In genomic region chr1:116322752-116323405, GRCh38 we compare ENCODE assay signal across 32 cellular contexts. TPM values are rescaled to one million over a fixed set of nuclear protein-coding genes. Genes with fewer than 3 reads are reported as not detected.
DNase-seq lines count a peak whose midpoint lies in the region; ATAC-seq and TF ChIP-seq lines count a peak whose summit lies in the region.
"Had no signal": no experiment of that assay in that cellular context is flagged by ENCODE, and none has a peak within 500 bp of the region (broad histone marks: within the 10 kb centered on the region; RNA-seq: fewer than 3 reads in every experiment).

No MANE protein-coding gene starts in this region.

- ATAC-seq in body of pancreas (peak; percentile 64), mucosa of descending colon (peak; percentile 75)
- no peak for ATAC-seq in stimulated activated naive CD8-positive, alpha-beta T cell treated with anti-CD3 and anti-CD28 coated beads, Interleukin-15, amount 100 ng/mL, for 72 hours
- ATAC-seq: activated CD4-positive, CD25-positive, alpha-beta regulatory T cell treated with anti-CD3 and anti-CD28 coated beads, Interleukin-2, amount 50 U/mL, for 24 hours; left lung; psoas muscle; stimulated activated memory B cell treated with anti-CD40 and anti-IgM and Interleukin-4, amounts not matched to agents 10 μg/mL and 1 μg/mL and 100 μg/mL, for 72 hours had no signal

- POLR2A ChIA-PET in CD4-positive, alpha-beta memory T cell (lab: Charles Lee; ENCODE audit: partially characterized antibody) = interaction anchor here (0.8 to 3.8 kb wide), 3 partner anchors 21 to 52 kb away, joined by 3 to 29 read pairs (median 6); partner anchors contain the start of gene ATP1A1
- POLR2A ChIA-PET in HEK293 (lab: Yijun Ruan, JAX) = no interaction called here

- 23 to 24% methylated on average over 3 of the region's 3 CpGs for WGBS in body of pancreas, 2 donors

- H3K4me1 ChIP-seq in CD4-positive, alpha-beta memory T cell (ENCODE audit: insufficient read depth, low read length) = peaks cover 73% of the 10 kb centered on the region
- peaks cover 14% of the 10 kb centered on the region for H3K4me1 ChIP-seq in HEK293 (ENCODE audit: control insufficient read depth, insufficient read depth, low read length)
- peaks cover 77% of the 10 kb centered on the region for H3K4me1 ChIP-seq in body of pancreas
- H3K4me1 ChIP-seq in mucosa of descending colon (ENCODE audit: low read depth) = peaks cover 46% of the 10 kb centered on the region
- no peaks in the 10 kb centered on the region for H3K4me1 ChIP-seq in ascending aorta
- H3K4me1 ChIP-seq: left lung, psoas muscle, sigmoid colon had no signal

- H3K27me3 Mint-ChIP-seq in CD4-positive, alpha-beta memory T cell = no peaks in the 10 kb centered on the region
- no peaks in the 10 kb centered on the region for H3K27me3 Mint-ChIP-seq in stimulated activated naive CD8-positive, alpha-beta T cell treated with anti-CD3 and anti-CD28 coated beads, Interleukin-15, amount 100 ng/mL, for 72 hours
- H3K27me3 Mint-ChIP-seq: activated CD4-positive, alpha-beta memory T cell treated with anti-CD3 and anti-CD28 coated beads, Interleukin-2, amount 10 ng/mL, durations not matched to agents 7 days and 5 days; stimulated activated memory B cell treated with anti-CD40 and anti-IgM and Interleukin-4, amounts not matched to agents 10 μg/mL and 1 μg/mL and 100 μg/mL, for 72 hours had no signal

- H3K4me1 Mint-ChIP-seq in CD4-positive, alpha-beta memory T cell = peaks cover 51 to 77% (median 65%) of the 10 kb centered on the region in 4 donors
- H3K4me1 Mint-ChIP-seq in stimulated activated naive CD8-positive, alpha-beta T cell treated with anti-CD3 and anti-CD28 coated beads, Interleukin-15, amount 100 ng/mL, for 72 hours = peaks cover 56% of the 10 kb centered on the region

- peak overlapping the region in 4 of 8 donors; percentile 6 to 76 (median 74) for H3K4me3 Mint-ChIP-seq in CD4-positive, alpha-beta memory T cell
- no peak overlapping the region for H3K4me3 Mint-ChIP-seq in stimulated activated naive CD8-positive, alpha-beta T cell treated with anti-CD3 and anti-CD28 coated beads, Interleukin-15, amount 100 ng/mL, for 72 hours
- H3K4me3 Mint-ChIP-seq: activated CD4-positive, alpha-beta memory T cell treated with anti-CD3 and anti-CD28 coated beads, Interleukin-2, amount 10 ng/mL, durations not matched to agents 7 days and 5 days; CD14-positive monocyte; IgD-negative memory B cell; immature natural killer cell; stimulated activated memory B cell treated with anti-CD40 and anti-IgM and Interleukin-4, amounts not matched to agents 10 μg/mL and 1 μg/mL and 100 μg/mL, for 72 hours had no signal

- no peak for DNase-seq in CD4-positive, alpha-beta memory T cell
- DNase-seq in body of pancreas (peak in 1 of 4 donors; percentile 64), mucosa of descending colon (no peak), NCI-H187 treated with DMSO at 0.1 percent for 48 hours (lab: John Stamatoyannopoulos, UW) (no peak), ascending aorta (ENCODE audit: low spot score in 2 of 2) (no peak), SKM-1 (lab: John Stamatoyannopoulos, UW; ENCODE audit: unreplicated experiment) (no peak)
- DNase-seq in stimulated activated naive CD8-positive, alpha-beta T cell treated with anti-CD3 and anti-CD28 coated beads, Interleukin-15, amount 100 ng/mL, for 72 hours = no peak
- DNase-seq: activated CD4-positive, alpha-beta memory T cell treated with anti-CD3 and anti-CD28 coated beads, Interleukin-2, amount 10 ng/mL, durations not matched to agents 7 days and 5 days; activated effector memory CD4-positive, alpha-beta T cell treated with Interleukin-2 at 50 U/mL for 16 hours; activated T-cell treated with anti-CD3 and anti-CD28 coated beads for 4 hours; amniotic stem cell; DMS 273 treated with DMSO at 0.1 percent for 48 hours; hypothalamus; immature natural killer cell; left lung; mesendoderm; NCI-H1105; NCI-H1930; NCI-H526 treated with DMSO at 0.1 percent for 48 hours; Peyer's patch; psoas muscle; SHP77 treated with DMSO at 0.1 percent for 48 hours; sigmoid colon; stimulated activated CD4-positive, alpha-beta T cell treated with anti-CD3 and anti-CD28 coated beads, Interleukin-4, amount 100 ng/mL, for 4 hours; testis had no signal

- no peak for TF ChIP-seq POLR2A in body of pancreas (IDR thresholded peaks at IDR 0.05)

- H3K27me3 ChIP-seq in CD4-positive, alpha-beta memory T cell (ENCODE audit: insufficient read depth, low read length) = no peaks in the 10 kb centered on the region
- H3K27me3 ChIP-seq in body of pancreas (no peaks in the 10 kb centered on the region), ascending aorta (no peaks in the 10 kb centered on the region)
- H3K27me3 ChIP-seq: breast epithelium, left lung, Peyer's patch, sigmoid colon, testis had no signal

- H3K36me3 Mint-ChIP-seq in CD4-positive, alpha-beta memory T cell = no peaks in the 10 kb centered on the region
- H3K36me3 Mint-ChIP-seq: CD14-positive monocyte; IgD-negative memory B cell; stimulated activated memory B cell treated with anti-CD40 and anti-IgM and Interleukin-4, amounts not matched to agents 10 μg/mL and 1 μg/mL and 100 μg/mL, for 72 hours had no signal

- H3K9me3 ChIP-seq in CD4-positive, alpha-beta memory T cell (ENCODE audit: control insufficient read depth in 1 of 2, low read length in 2 of 2) = no peaks in the 10 kb centered on the region
- H3K9me3 ChIP-seq in HEK293 (ENCODE audit: control insufficient read depth, insufficient read depth, low read depth, low read length) (no peaks in the 10 kb centered on the region), body of pancreas (no peaks in the 10 kb centered on the region), mucosa of descending colon (no peaks in the 10 kb centered on the region), ascending aorta (no peaks in the 10 kb centered on the region)
- H3K9me3 ChIP-seq: breast epithelium, left lung, Peyer's patch, psoas muscle, sigmoid colon, testis had no signal

- CTCF ChIA-PET in CD4-positive, alpha-beta memory T cell (lab: Charles Lee; ENCODE audit: partially characterized antibody) = interaction anchor here (1.0 to 2.1 kb wide), 3 partner anchors 154 to 162 kb away, joined by 3 to 9 read pairs (median 3); no protein-coding TSS in a partner anchor
- CTCF ChIA-PET in HEK293 (lab: Yijun Ruan, JAX) = interaction anchor here (0.6 kb wide), 1 partner anchor 9 kb away, joined by 3 read pairs; no protein-coding TSS in a partner anchor

- H3K9me3 Mint-ChIP-seq in CD4-positive, alpha-beta memory T cell = no peaks in the 10 kb centered on the region
- H3K9me3 Mint-ChIP-seq in stimulated activated naive CD8-positive, alpha-beta T cell treated with anti-CD3 and anti-CD28 coated beads, Interleukin-15, amount 100 ng/mL, for 72 hours = no peaks in the 10 kb centered on the region
- H3K9me3 Mint-ChIP-seq: activated CD4-positive, alpha-beta memory T cell treated with anti-CD3 and anti-CD28 coated beads, Interleukin-2, amount 10 ng/mL, durations not matched to agents 7 days and 5 days; CD14-positive monocyte; IgD-negative memory B cell; immature natural killer cell; stimulated activated memory B cell treated with anti-CD40 and anti-IgM and Interleukin-4, amounts not matched to agents 10 μg/mL and 1 μg/mL and 100 μg/mL, for 72 hours had no signal

- intact Hi-C loops in CD4-positive, alpha-beta memory T cell (cut with micrococcal nuclease) = no loop called here
- intact Hi-C loops in body of pancreas (cut with DNase I) = no loop called here
- intact Hi-C loops in mucosa of descending colon (cut with DNase I, micrococcal nuclease) = loop anchor here in 1 of 2 donors (5.0 kb wide), 1 partner anchor 159 kb away; no protein-coding TSS in a partner anchor
- intact Hi-C loops in ascending aorta (cut with DNase I) = no loop called here

- no peak for TF ChIP-seq CTCF in HEK293 (tag by site-specific recombination; IDR thresholded peaks at IDR 0.05)
- TF ChIP-seq CTCF in body of pancreas (IDR thresholded peaks at IDR 0.05) = no peak
- TF ChIP-seq CTCF in mucosa of descending colon (IDR thresholded peaks at IDR 0.05) = no peak
- no peak for TF ChIP-seq CTCF in ascending aorta (IDR thresholded peaks at IDR 0.05)

- no peaks in the 10 kb centered on the region for H3K36me3 ChIP-seq in CD4-positive, alpha-beta memory T cell (ENCODE audit: insufficient read depth, low read length)
- H3K36me3 ChIP-seq in HEK293 (ENCODE audit: control insufficient read depth in 2 of 2, insufficient read depth in 1 of 2, low read length in 2 of 2) (no peaks in the 10 kb centered on the region), body of pancreas (replicated peaks in 1 of 2; ENCODE audit: insufficient read depth in 1 of 2, low read depth in 2 of 2) (no peaks in the 10 kb centered on the region), mucosa of descending colon (ENCODE audit: low read depth) (no peaks in the 10 kb centered on the region), ascending aorta (no peaks in the 10 kb centered on the region)
- H3K36me3 ChIP-seq: breast epithelium, left lung, Peyer's patch, sigmoid colon had no signal

- H3K27ac Mint-ChIP-seq in CD4-positive, alpha-beta memory T cell = peak overlapping the region; percentile 72 to 92 (median 86)
- no peak overlapping the region for H3K27ac Mint-ChIP-seq in stimulated activated naive CD8-positive, alpha-beta T cell treated with anti-CD3 and anti-CD28 coated beads, Interleukin-15, amount 100 ng/mL, for 72 hours
- H3K27ac Mint-ChIP-seq: activated CD4-positive, alpha-beta memory T cell treated with anti-CD3 and anti-CD28 coated beads, Interleukin-2, amount 10 ng/mL, durations not matched to agents 7 days and 5 days; CD14-positive monocyte; IgD-negative memory B cell; stimulated activated memory B cell treated with anti-CD40 and anti-IgM and Interleukin-4, amounts not matched to agents 10 μg/mL and 1 μg/mL and 100 μg/mL, for 72 hours had no signal

- H3K27ac ChIP-seq in CD4-positive, alpha-beta memory T cell (ENCODE audit: low read depth, low read length) = peak overlapping the region; percentile 24
- H3K27ac ChIP-seq in HEK293 (ENCODE audit: extremely low read depth, low read depth, low read length) = no peak overlapping the region
- peak overlapping the region; percentile 13 to 80 (median 71) for H3K27ac ChIP-seq in body of pancreas
- no peak overlapping the region for H3K27ac ChIP-seq in ascending aorta
- H3K27ac ChIP-seq: breast epithelium, coronary artery, left lung, psoas muscle, sigmoid colon, testis had no signal

- no peak overlapping the region for H3K4me3 ChIP-seq in CD4-positive, alpha-beta memory T cell (ENCODE audit: low read length in 2 of 2)
- H3K4me3 ChIP-seq in HEK293 (ENCODE audit: low read depth, low read length) (no peak overlapping the region), body of pancreas (no peak overlapping the region), mucosa of descending colon (no peak overlapping the region), ascending aorta (no peak overlapping the region)
- H3K4me3 ChIP-seq: breast epithelium, coronary artery, left lung, Peyer's patch, psoas muscle, sigmoid colon, testis had no signal

TF ChIP-seq in HEK293, 187 proteins besides CTCF, POLR2A, EP300 and RAD21 (continues in another document):
- TF ChIP-seq FEZF1 (tag by site-specific recombination; IDR thresholded peaks at IDR 0.05) = peak; percentile 73; the same call in 1 of the 2 replicates
- no peak for TF ChIP-seq BCL11A (tag by site-specific recombination; IDR thresholded peaks at IDR 0.05; ENCODE audit: low read depth)

RNA-seq across cellular contexts. Expression of gene ATP1A1, which starts 50.2 kb away (rescaled TPM):
- 100 to 1,000 TPM; 251 to 256 TPM for total RNA-seq in CD4-positive, alpha-beta memory T cell
- polyA plus RNA-seq in CD4-positive, alpha-beta memory T cell = 10 to 100 TPM; 46.5 to 74.3 TPM
- total RNA-seq in body of pancreas (100 to 1,000 TPM; 423 to 593 TPM), mucosa of descending colon (1,000 to 10,000 TPM; 1,136 to 3,461 (median 1,634) TPM), ascending aorta (255 TPM)

Comparison
In these comparisons a context has a peak if more than half of its experiments do, and no peak if none do; other contexts are left out.
1. H3K27ac ChIP-seq: peak in CD4-positive, alpha-beta memory T cell (single experiment) and body of pancreas (4 of 4); none in HEK293 (single experiment) and ascending aorta (0 of 2).
2. H3K27ac Mint-ChIP-seq: peak in CD4-positive, alpha-beta memory T cell (7 of 7); none in stimulated activated naive CD8-positive, alpha-beta T cell treated with anti-CD3 and anti-CD28 coated beads, Interleukin-15, amount 100 ng/mL, for 72 hours (0 of 2).